In genomic region chr4:22356996-22357596, GRCh38 we compare ENCODE assay signal across 8 cellular contexts.
DNase-seq lines count a peak whose midpoint lies in the region; ATAC-seq, FAIRE-seq and TF ChIP-seq lines count a peak whose summit lies in the region.

No MANE protein-coding gene starts in this region.

- ATAC-seq in A549 (peak; percentile 43 to 69; a peak in 4 of 6 replicates), GM19467 (IDR thresholded peaks at IDR 0.05; ENCODE audit: unreplicated experiment) (peak; percentile 60)

- FAIRE-seq in A549 (lab: Jason Lieb, UNC) = no peak

- 38% methylated on average over 4 of the region's 5 CpGs for WGBS in A549 (ENCODE audit: missing lambda C conversion rate)

- DNase-seq in A549 (ENCODE audit: low read depth in 1 of 2, low spot score in 1 of 2) = peak in 1 of 2 experiments; percentile 13
- DNase-seq in NCI-H2171 (lab: John Stamatoyannopoulos, UW) = peak; percentile 0
- no peak for DNase-seq in colonic mucosa
- DNase-seq in retina = peak; percentile 22
- no peak for DNase-seq in activated T-cell treated with anti-CD3 and anti-CD28 coated beads for 4 hours
- DNase-seq in islet precursor cell = no peak
- no peak for DNase-seq in activated CD4-positive, alpha-beta T cell treated with anti-CD3 and anti-CD28 coated beads for 4 hours

- TF ChIP-seq POLR2A in A549 (IDR thresholded peaks at IDR 0.05; ENCODE audit: low read length) = no peak

- peak in 1 of 2 experiments; percentile 24; a peak in 1 of 5 replicates for TF ChIP-seq RAD21 in A549 (conservative IDR thresholded peaks at IDR 0.05 in 1 of 2, IDR thresholded peaks at IDR 0.05 in 1 of 2)

- no peak overlapping the region for H3K9ac ChIP-seq in colonic mucosa (ENCODE audit: low read depth in 2 of 2, low read length in 2 of 2)

- intact Hi-C loops in colonic mucosa (cut with DNase I) = loop anchor here (10.0 kb wide), 1 partner anchor 222 kb away; no protein-coding TSS in a partner anchor

- POLR2A ChIA-PET in A549 (lab: Yijun Ruan, JAX) = no interaction called here

- H3K36me3 ChIP-seq in colonic mucosa = no peaks in the 10 kb centered on the region

- H3K4me3 ChIP-seq in A549 = no peak overlapping the region
- H3K4me3 ChIP-seq in colonic mucosa = no peak overlapping the region

- no peaks in the 10 kb centered on the region for H3K27me3 ChIP-seq in colonic mucosa

- TF ChIP-seq CTCF in A549 (IDR thresholded peaks at IDR 0.05) (no peak), colonic mucosa (IDR thresholded peaks at IDR 0.05) (peak; percentile 28)

- H3K27ac ChIP-seq in A549 (no peak overlapping the region), colonic mucosa (no peak overlapping the region)

- H3K9me3 ChIP-seq in A549 = no peaks in the 10 kb centered on the region
- H3K9me3 ChIP-seq in colonic mucosa = no peaks in the 10 kb centered on the region

- no peaks in the 10 kb centered on the region for H3K4me1 ChIP-seq in A549
- no peaks in the 10 kb centered on the region for H3K4me1 ChIP-seq in colonic mucosa

- no peak for TF ChIP-seq EP300 in A549 (IDR thresholded peaks at IDR 0.05)

- H3K4me2 ChIP-seq in A549 = no peak overlapping the region

- CTCF ChIA-PET in A549 (lab: Yijun Ruan, JAX) = interaction anchor here (0.6 to 2.4 kb wide), 3 partner anchors 19 to 567 kb away, joined by 3 to 17 read pairs (median 7); no protein-coding TSS in a partner anchor

TF ChIP-seq in A549, 52 proteins besides CTCF, POLR2A, EP300 and RAD21:
- TF ChIP-seq MAZ (IDR thresholded peaks at IDR 0.05; ENCODE audit: borderline replicate concordance, low read depth, low read length) = no peak
- no peak for TF ChIP-seq BCL3 (IDR thresholded peaks at IDR 0.05)
- TF ChIP-seq CHD4 (IDR thresholded peaks at IDR 0.05; ENCODE audit: borderline replicate concordance) = no peak

Comparison
In these comparisons a context has a peak if more than half of its experiments do, and no peak if none do; other contexts are left out.
1. DNase-seq: peak in NCI-H2171 (single experiment) and retina (single experiment); none in colonic mucosa (single experiment), activated T-cell treated with anti-CD3 and anti-CD28 coated beads for 4 hours (single experiment), islet precursor cell (single experiment) and activated CD4-positive, alpha-beta T cell treated with anti-CD3 and anti-CD28 coated beads for 4 hours (0 of 2).